Comparison of ENCODE assay signal across 8 cellular contexts in the genomic region with DNA sequence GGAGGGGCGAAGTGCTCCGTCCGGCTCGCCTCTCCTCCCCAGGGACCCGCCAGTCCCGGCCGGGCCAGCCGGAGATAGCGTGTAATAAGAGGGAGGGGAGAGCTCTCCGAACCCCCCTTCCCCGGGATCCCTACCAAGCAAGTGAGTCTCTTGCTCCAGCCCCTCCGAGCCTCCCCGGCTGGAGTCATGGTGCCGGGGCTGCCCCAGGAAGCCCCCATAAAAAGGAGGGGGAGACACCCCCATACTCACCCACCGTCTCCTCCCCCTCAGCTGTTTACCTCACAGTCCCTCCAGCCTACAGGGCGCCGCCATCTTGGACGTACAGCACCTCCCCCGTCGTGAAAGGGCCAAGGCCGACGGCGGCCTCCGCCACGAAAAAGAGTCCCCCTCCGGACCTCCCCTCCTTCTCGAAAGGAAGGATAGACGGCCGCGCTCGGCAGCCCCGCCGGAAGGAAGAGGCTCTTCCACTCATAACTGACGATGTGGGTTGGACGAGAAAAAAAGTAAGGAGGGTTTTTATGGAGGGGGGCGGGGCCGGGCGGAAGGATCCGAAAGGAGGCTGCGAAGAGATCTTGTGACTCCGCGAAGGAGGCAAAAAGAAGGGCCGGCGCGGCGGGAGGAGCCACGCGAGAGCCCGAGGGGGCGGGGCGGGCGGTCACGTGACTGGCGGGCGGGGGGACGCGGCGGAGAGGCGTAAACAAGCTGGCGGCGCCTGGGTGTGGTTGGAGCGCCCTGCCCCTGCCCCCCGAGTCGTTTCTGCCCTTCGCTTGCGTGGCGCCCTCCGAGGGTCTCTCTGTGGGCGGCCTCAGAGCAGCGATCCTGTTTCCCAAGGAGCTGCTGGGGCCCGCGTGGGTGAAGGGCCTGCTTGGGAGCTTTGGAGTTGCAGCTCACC. TPM values are rescaled to one million over a fixed set of nuclear protein-coding genes. Genes with fewer than 3 reads are reported as not detected.
DNase-seq lines count a peak whose midpoint lies in the region; ATAC-seq, FAIRE-seq and TF ChIP-seq lines count a peak whose summit lies in the region.

A gene (minus strand): TSS at position 323 of the 892 bp plus-strand sequence. CDS start 15,744 bp downstream, outside the sequence.

- 0 out of 2 replicates have a peak, but pooled peaks have one; percentile 7 for TF ChIP-seq CTCF in HepG2 (CRISPR knock-in tag; IDR thresholded peaks at IDR 0.05)

- BruUV-seq in HepG2 (replicated peaks; lab: Mats Ljungman, UMichigan), result no TSS peak

- H3K9me3 ChIP-seq in HepG2 (ENCODE audit: low read length), result no peaks in the 10 kb centered on the region

- ATAC-seq in GM19328 (IDR thresholded peaks at IDR 0.05; ENCODE audit: unreplicated experiment) (peak; percentile 62), HG03521 (IDR thresholded peaks at IDR 0.05; ENCODE audit: unreplicated experiment) (peak; percentile 65), HepG2 (peak; percentile 86)

- 1% methylated on average over 26 of the region's 72 CpGs for WGBS in HepG2 (ENCODE audit: low lambda C conversion rate)

- peak in 1 of 2 experiments; percentile 64; a peak in 1 of 4 replicates for TF ChIP-seq EP300 in HepG2 (IDR thresholded peaks at IDR 0.05; ENCODE audit: low read depth in 2 of 2, low read length in 2 of 2)
- peak; percentile 61 for TF ChIP-seq EP300 in HepG2 (CRISPR knock-in tag; IDR thresholded peaks at IDR 0.05; ENCODE audit: borderline replicate concordance)

- peak within 1 kb of the TSS; percentile 97 for H3K9ac ChIP-seq in HepG2 (ENCODE audit: insufficient read depth, low read depth, low read length)

- H3K36me3 ChIP-seq in HepG2 (replicated peaks in 1 of 2; ENCODE audit: control insufficient read depth in 1 of 2, insufficient read depth in 2 of 2, low read length in 2 of 2), result peaks cover 0 to 1% of the 10 kb centered on the region in 2 experiments; a peak in 1 of 5 replicates

- H3K27ac ChIP-seq in HepG2 (ENCODE audit: extremely low read length, insufficient read depth, low read length), result peak within 1 kb of the TSS; percentile 99

- CTCF ChIA-PET in HepG2 (lab: Yijun Ruan, JAX; ENCODE audit: low intra/inter-chr PET ratio, low total read pairs), result no interaction called here

- TF ChIP-seq RAD21 in HepG2 (CRISPR knock-in tag; IDR thresholded peaks at IDR 0.05), result no peak

- peak within 1 kb of the TSS; percentile 81 for H3K4me2 ChIP-seq in HepG2 (ENCODE audit: low read depth, low read length)

- no peak for FAIRE-seq in HepG2 (lab: Jason Lieb, UNC)

- POLR2A ChIA-PET in HepG2 (lab: Yijun Ruan, JAX), result interaction anchor here (0.6 to 2.3 kb wide), 7 partner anchors 8 to 275 kb away, joined by 3 to 16 read pairs (median 4); a partner anchor contains a TSS

- TF ChIP-seq POLR2A in HepG2 (IDR thresholded peaks at IDR 0.05; ENCODE audit: insufficient read depth in 1 of 2, low read depth in 2 of 2, low read length in 2 of 2), result peak; percentile 75 to 84

- H3K4me1 ChIP-seq in HepG2 (ENCODE audit: insufficient read depth, low read length), result peaks cover 62% of the 10 kb centered on the region

- intact Hi-C loops in HepG2 (cut with micrococcal nuclease; ENCODE audit: unreplicated experiment), result no loop called here

- peak within 1 kb of the TSS; percentile 86 to 100 (median 95) for H3K4me3 ChIP-seq in HepG2 (replicated peaks in 1 of 3; ENCODE audit: insufficient read depth in 1 of 3, low read depth in 2 of 3, low read length in 3 of 3)

- H2AFZ ChIP-seq in HepG2 (ENCODE audit: low read length), result peak within 1 kb of the TSS; percentile 69

- H3K79me2 ChIP-seq in HepG2 (ENCODE audit: insufficient read depth, low read length), result peaks cover 49% of the 10 kb centered on the region

- in situ Hi-C loops in HepG2 (cut with HindIII; ENCODE audit: extremely low pct_ligation_motif_present, low pct_unique_long_range_greater_than_20kb), result no loop called here

- peak; percentile 98 for DNase-seq in AG20443 (ENCODE audit: low spot score)
- DNase-seq in NCI-H748 treated with DMSO at 0.1 percent for 48 hours (lab: John Stamatoyannopoulos, UW), result peak; percentile 85
- peak; percentile 97 to 98 for DNase-seq in activated CD4-positive, alpha-beta T cell treated with anti-CD3 and anti-CD28 coated beads, Interleukin-2, amount 50 U/mL, for 4 hours
- DNase-seq in dermis blood vessel endothelial cell, result peak; percentile 97
- peak; percentile 83 for DNase-seq in HepG2 (ENCODE audit: low spot score)
- DNase-seq in stimulated activated CD4-positive, alpha-beta T cell treated with anti-CD3 and anti-CD28 coated beads, Interleukin-2, amount 100 ng/mL, for 48 hours, result peak; percentile 99

- peaks cover 0 to 3% of the 10 kb centered on the region in 2 experiments; a peak in 2 of 5 replicates for H3K27me3 ChIP-seq in HepG2 (ENCODE audit: control insufficient read depth in 1 of 2, insufficient read depth in 2 of 2, low read length in 2 of 2)

- H4K20me1 ChIP-seq in HepG2 (ENCODE audit: insufficient read depth, low read length), result no peaks in the 10 kb centered on the region; the same call in 1 of the 2 replicates

TF ChIP-seq in HepG2, 621 proteins besides CTCF, POLR2A, EP300 and RAD21 (continues in another document):
- TF ChIP-seq ZNF234 (CRISPR knock-in tag; conservative IDR thresholded peaks at IDR 0.05), result no peak; the same call in 1 of the 2 replicates
- TF ChIP-seq NFYC (CRISPR knock-in tag; IDR thresholded peaks at IDR 0.05), result no peak; the same call in none of the 2 replicates
- no peak for TF ChIP-seq ZFP36L1 (CRISPR knock-in tag; IDR thresholded peaks at IDR 0.05)
- peak; percentile 65; the same call in 1 of the 2 replicates for TF ChIP-seq ZNF619 (CRISPR knock-in tag; IDR thresholded peaks at IDR 0.05)
- TF ChIP-seq IKZF4 (CRISPR knock-in tag; IDR thresholded peaks at IDR 0.05; ENCODE audit: borderline replicate concordance, low read depth, not compliant biosample characterization), result peak; percentile 23
- TF ChIP-seq, protein P1, sequence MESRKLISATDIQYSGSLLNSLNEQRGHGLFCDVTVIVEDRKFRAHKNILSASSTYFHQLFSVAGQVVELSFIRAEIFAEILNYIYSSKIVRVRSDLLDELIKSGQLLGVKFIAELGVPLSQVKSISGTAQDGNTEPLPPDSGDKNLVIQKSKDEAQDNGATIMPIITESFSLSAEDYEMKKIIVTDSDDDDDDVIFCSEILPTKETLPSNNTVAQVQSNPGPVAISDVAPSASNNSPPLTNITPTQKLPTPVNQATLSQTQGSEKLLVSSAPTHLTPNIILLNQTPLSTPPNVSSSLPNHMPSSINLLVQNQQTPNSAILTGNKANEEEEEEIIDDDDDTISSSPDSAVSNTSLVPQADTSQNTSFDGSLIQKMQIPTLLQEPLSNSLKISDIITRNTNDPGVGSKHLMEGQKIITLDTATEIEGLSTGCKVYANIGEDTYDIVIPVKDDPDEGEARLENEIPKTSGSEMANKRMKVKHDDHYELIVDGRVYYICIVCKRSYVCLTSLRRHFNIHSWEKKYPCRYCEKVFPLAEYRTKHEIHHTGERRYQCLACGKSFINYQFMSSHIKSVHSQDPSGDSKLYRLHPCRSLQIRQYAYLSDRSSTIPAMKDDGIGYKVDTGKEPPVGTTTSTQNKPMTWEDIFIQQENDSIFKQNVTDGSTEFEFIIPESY (CRISPR knock-in tag; IDR thresholded peaks at IDR 0.05), result no peak
- TF ChIP-seq SNAPC2 (CRISPR knock-in tag; IDR thresholded peaks at IDR 0.05), result no peak
- TF ChIP-seq SMC3 (IDR thresholded peaks at IDR 0.05; ENCODE audit: low read length), result no peak
- peak; percentile 73 for TF ChIP-seq HNRNPLL (IDR thresholded peaks at IDR 0.05; ENCODE audit: low read depth, low read length, poor library complexity, severe bottlenecking)
- TF ChIP-seq ZNF121 (CRISPR knock-in tag; IDR thresholded peaks at IDR 0.05), result no peak
- TF ChIP-seq, protein P2, sequence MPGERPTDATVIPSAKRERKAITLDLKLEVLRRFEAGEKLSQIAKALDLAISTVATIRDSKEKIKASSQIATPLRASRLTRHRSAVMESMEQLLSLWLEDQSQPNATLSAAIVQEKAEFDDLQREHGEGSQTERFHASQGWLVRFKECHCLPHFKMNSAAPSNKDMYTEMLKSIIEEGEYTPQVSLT (CRISPR knock-in tag; IDR thresholded peaks at IDR 0.05; ENCODE audit: borderline replicate concordance, low read depth), result no peak
- peak; percentile 98 for TF ChIP-seq NFRKB (IDR thresholded peaks at IDR 0.05)
- no peak for TF ChIP-seq ZNF224 (CRISPR knock-in tag; IDR thresholded peaks at IDR 0.05)
- TF ChIP-seq CENPX (CRISPR knock-in tag; IDR thresholded peaks at IDR 0.05), result no peak
- TF ChIP-seq NAIF1 (CRISPR knock-in tag; IDR thresholded peaks at IDR 0.05; ENCODE audit: borderline replicate concordance), result peak; percentile 71; the same call in 1 of the 2 replicates

RNA-seq across cellular contexts. Expression of the gene that starts here (rescaled TPM):
- total RNA-seq in dermis blood vessel endothelial cell, result 29.8 and 33.4 TPM in 2 replicates
- 26.3 and 31.6 TPM in 2 replicates for total RNA-seq in HepG2 (2016; rRNA removed; fragmentation: Illumina TruSeq; extraction: Trizol)
- total RNA-seq in HepG2 (2016; cell fraction: cytosol; rRNA removed; fragmentation: Illumina TruSeq; extraction: Trizol; ENCODE audit: low read depth), result 18.0 and 21.2 TPM in 2 replicates
- total RNA-seq in HepG2 (2016; cell fraction: insoluble cytoplasmic fraction; rRNA removed; fragmentation: Illumina TruSeq; extraction: Trizol), result 24.1 and 31.9 TPM in 2 replicates
- total RNA-seq in HepG2 (2016; cell fraction: membrane; rRNA removed; fragmentation: Illumina TruSeq; extraction: Trizol), result 29.5 and 37.4 TPM in 2 replicates
- 49.4 and 54.4 TPM in 2 replicates for total RNA-seq in HepG2 (2016; cell fraction: nucleus; rRNA removed; fragmentation: Illumina TruSeq; extraction: Trizol)
- 58.0 and 66.1 TPM in 2 replicates for polyA plus RNA-seq in HepG2 (2011; rRNA removed)
- 25.6 and 30.5 TPM in 2 replicates for polyA plus RNA-seq in HepG2 (2011; cell fraction: cytosol; rRNA removed)
- 178 and 179 TPM in 2 replicates for polyA plus RNA-seq in HepG2 (2011; cell fraction: nucleus; rRNA removed)
- polyA plus RNA-seq in HepG2 (2012), result 26.8 and 27.3 TPM in 2 replicates
- 9.8 and 11.1 TPM in 2 replicates for polyA plus RNA-seq in HepG2 (2016; cell fraction: cytosol; fragmentation: Illumina TruSeq; extraction: Trizol; ENCODE audit: low read depth)
- 17.1 and 17.6 TPM in 2 replicates for polyA plus RNA-seq in HepG2 (2016; cell fraction: insoluble cytoplasmic fraction; fragmentation: Illumina TruSeq; extraction: Trizol; ENCODE audit: low read depth)
- polyA plus RNA-seq in HepG2 (2016; cell fraction: membrane; fragmentation: Illumina TruSeq; extraction: Trizol; ENCODE audit: low read depth), result 17.7 and 18.0 TPM in 2 replicates
- polyA plus RNA-seq in HepG2 (2016; cell fraction: nucleus; fragmentation: Illumina TruSeq; extraction: Trizol; ENCODE audit: insufficient read depth, low read depth), result 64.5 and 67.0 TPM in 2 replicates
- 139 and 153 TPM in 2 replicates for polyA minus RNA-seq in HepG2 (2011; rRNA and poly(A)+ RNA removed; ENCODE audit: low replicate concordance)
- polyA minus RNA-seq in HepG2 (2011; cell fraction: cytosol; rRNA and poly(A)+ RNA removed), result 26.9 and 27.7 TPM in 2 replicates
- 182 and 218 TPM in 2 replicates for polyA minus RNA-seq in HepG2 (2011; cell fraction: nucleus; rRNA and poly(A)+ RNA removed)

Comparison
In these comparisons a context has a peak if more than half of its experiments do, and no peak if none do; other contexts are left out.
1. Peak in every context shown above with its lines: DNase-seq, ATAC-seq, H3K4me3 ChIP-seq and H3K27ac ChIP-seq.